ENCODE assay signal across 1 cellular context in the genomic region with DNA sequence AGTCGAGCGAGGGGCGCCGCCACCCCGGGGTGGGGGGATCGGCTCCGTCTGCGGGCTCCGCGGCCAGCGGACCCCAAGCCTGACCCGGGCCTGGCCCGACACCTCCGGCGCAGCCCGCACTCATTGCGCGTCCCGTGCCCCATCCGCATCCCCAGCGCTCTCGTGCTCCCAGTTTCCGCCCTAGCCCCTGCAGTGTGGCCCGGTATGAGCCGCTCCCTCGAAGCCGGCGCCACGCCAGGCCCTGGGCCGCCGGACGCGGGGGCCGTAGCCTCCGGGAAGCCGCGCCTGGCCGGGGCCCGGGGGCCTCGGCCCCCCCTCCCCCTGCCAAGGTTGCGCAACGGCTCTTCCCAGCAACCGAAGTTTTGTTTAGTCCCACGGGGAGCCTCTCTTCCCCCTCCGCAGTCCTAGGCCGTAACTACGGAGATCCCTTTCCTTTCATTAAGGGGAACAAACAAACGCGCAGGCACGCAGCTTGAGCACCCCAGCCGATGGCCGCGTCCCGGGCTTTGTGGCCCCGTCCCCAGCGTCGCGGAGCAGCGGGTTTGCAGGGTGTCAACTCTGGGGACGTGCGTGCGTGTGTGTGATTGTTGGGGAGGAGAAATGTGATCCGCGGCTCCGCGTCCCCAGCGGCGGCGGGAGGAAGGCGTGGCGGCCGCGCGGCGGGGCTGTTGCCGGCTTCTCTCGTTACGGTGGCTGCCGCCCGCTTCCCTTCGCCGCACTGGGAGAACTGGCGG.
TF ChIP-seq lines count a peak whose summit lies in the region.

No MANE protein-coding gene starts in this region.

TF ChIP-seq in HepG2, 621 proteins besides CTCF, POLR2A, EP300 and RAD21 (continued from another document and continues in another):
- TF ChIP-seq, protein P1, sequence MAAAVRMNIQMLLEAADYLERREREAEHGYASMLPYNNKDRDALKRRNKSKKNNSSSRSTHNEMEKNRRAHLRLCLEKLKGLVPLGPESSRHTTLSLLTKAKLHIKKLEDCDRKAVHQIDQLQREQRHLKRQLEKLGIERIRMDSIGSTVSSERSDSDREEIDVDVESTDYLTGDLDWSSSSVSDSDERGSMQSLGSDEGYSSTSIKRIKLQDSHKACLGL (CRISPR knock-in tag; IDR thresholded peaks at IDR 0.05): peak; percentile 34; the same call in 1 of the 2 replicates
- peak; percentile 30; the same call in 1 of the 2 replicates for TF ChIP-seq FOXC1 (CRISPR knock-in tag; IDR thresholded peaks at IDR 0.05; ENCODE audit: borderline replicate concordance)
- peak; percentile 31; the same call in 1 of the 2 replicates for TF ChIP-seq ZNF547 (CRISPR knock-in tag; IDR thresholded peaks at IDR 0.05)
- peak; percentile 51 for TF ChIP-seq PHF21A (CRISPR knock-in tag; IDR thresholded peaks at IDR 0.05)
- no peak; the same call in 1 of the 2 replicates for TF ChIP-seq NAIF1 (CRISPR knock-in tag; IDR thresholded peaks at IDR 0.05; ENCODE audit: borderline replicate concordance)
- no peak for TF ChIP-seq ZNF446 (CRISPR knock-in tag; IDR thresholded peaks at IDR 0.05)
- TF ChIP-seq, protein P2, sequence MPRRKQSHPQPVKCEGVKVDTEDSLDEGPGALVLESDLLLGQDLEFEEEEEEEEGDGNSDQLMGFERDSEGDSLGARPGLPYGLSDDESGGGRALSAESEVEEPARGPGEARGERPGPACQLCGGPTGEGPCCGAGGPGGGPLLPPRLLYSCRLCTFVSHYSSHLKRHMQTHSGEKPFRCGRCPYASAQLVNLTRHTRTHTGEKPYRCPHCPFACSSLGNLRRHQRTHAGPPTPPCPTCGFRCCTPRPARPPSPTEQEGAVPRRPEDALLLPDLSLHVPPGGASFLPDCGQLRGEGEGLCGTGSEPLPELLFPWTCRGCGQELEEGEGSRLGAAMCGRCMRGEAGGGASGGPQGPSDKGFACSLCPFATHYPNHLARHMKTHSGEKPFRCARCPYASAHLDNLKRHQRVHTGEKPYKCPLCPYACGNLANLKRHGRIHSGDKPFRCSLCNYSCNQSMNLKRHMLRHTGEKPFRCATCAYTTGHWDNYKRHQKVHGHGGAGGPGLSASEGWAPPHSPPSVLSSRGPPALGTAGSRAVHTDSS (CRISPR knock-in tag; conservative IDR thresholded peaks at IDR 0.05): no peak; the same call in 1 of the 2 replicates
- no peak for TF ChIP-seq ZNF569 (CRISPR knock-in tag; IDR thresholded peaks at IDR 0.05; ENCODE audit: borderline replicate concordance)
- TF ChIP-seq PCBP1 (IDR thresholded peaks at IDR 0.05; ENCODE audit: borderline replicate concordance, low read depth, low read length): 0 out of 2 replicates have a peak, but pooled peaks have one; percentile 6
- TF ChIP-seq MED13 (CRISPR knock-in tag; IDR thresholded peaks at IDR 0.05): peak; percentile 31; the same call in 1 of the 2 replicates
- TF ChIP-seq, protein P3, sequence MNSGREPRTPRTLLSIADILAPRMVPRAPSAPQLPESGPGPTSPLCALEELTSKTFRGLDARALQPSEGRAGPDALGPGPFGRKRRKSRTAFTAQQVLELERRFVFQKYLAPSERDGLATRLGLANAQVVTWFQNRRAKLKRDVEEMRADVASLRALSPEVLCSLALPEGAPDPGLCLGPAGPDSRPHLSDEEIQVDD (CRISPR knock-in tag; IDR thresholded peaks at IDR 0.05; ENCODE audit: borderline replicate concordance): peak; percentile 56; the same call in 1 of the 2 replicates
- TF ChIP-seq, protein P4, sequence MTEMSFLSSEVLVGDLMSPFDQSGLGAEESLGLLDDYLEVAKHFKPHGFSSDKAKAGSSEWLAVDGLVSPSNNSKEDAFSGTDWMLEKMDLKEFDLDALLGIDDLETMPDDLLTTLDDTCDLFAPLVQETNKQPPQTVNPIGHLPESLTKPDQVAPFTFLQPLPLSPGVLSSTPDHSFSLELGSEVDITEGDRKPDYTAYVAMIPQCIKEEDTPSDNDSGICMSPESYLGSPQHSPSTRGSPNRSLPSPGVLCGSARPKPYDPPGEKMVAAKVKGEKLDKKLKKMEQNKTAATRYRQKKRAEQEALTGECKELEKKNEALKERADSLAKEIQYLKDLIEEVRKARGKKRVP (CRISPR knock-in tag; IDR thresholded peaks at IDR 0.05): peak in 1 of 2 experiments; percentile 61; a peak in 2 of 4 replicates
- TF ChIP-seq, protein P5, sequence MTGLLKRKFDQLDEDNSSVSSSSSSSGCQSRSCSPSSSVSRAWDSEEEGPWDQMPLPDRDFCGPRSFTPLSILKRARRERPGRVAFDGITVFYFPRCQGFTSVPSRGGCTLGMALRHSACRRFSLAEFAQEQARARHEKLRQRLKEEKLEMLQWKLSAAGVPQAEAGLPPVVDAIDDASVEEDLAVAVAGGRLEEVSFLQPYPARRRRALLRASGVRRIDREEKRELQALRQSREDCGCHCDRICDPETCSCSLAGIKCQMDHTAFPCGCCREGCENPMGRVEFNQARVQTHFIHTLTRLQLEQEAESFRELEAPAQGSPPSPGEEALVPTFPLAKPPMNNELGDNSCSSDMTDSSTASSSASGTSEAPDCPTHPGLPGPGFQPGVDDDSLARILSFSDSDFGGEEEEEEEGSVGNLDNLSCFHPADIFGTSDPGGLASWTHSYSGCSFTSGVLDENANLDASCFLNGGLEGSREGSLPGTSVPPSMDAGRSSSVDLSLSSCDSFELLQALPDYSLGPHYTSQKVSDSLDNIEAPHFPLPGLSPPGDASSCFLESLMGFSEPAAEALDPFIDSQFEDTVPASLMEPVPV (CRISPR knock-in tag; IDR thresholded peaks at IDR 0.05): 0 out of 2 replicates have a peak, but pooled peaks have one; percentile 23
- TF ChIP-seq ZMYM3 (CRISPR knock-in tag; IDR thresholded peaks at IDR 0.05): no peak
- no peak for TF ChIP-seq HNRNPK (IDR thresholded peaks at IDR 0.05; ENCODE audit: low read depth, low read length, poor library complexity, severe bottlenecking)
- 0 out of 2 replicates have a peak, but pooled peaks have one; percentile 47 for TF ChIP-seq ZNF329 (CRISPR knock-in tag; IDR thresholded peaks at IDR 0.05; ENCODE audit: low read depth)
- TF ChIP-seq, protein P6, sequence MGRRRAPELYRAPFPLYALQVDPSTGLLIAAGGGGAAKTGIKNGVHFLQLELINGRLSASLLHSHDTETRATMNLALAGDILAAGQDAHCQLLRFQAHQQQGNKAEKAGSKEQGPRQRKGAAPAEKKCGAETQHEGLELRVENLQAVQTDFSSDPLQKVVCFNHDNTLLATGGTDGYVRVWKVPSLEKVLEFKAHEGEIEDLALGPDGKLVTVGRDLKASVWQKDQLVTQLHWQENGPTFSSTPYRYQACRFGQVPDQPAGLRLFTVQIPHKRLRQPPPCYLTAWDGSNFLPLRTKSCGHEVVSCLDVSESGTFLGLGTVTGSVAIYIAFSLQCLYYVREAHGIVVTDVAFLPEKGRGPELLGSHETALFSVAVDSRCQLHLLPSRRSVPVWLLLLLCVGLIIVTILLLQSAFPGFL (CRISPR knock-in tag; IDR thresholded peaks at IDR 0.05): no peak
- TF ChIP-seq, protein P7, sequence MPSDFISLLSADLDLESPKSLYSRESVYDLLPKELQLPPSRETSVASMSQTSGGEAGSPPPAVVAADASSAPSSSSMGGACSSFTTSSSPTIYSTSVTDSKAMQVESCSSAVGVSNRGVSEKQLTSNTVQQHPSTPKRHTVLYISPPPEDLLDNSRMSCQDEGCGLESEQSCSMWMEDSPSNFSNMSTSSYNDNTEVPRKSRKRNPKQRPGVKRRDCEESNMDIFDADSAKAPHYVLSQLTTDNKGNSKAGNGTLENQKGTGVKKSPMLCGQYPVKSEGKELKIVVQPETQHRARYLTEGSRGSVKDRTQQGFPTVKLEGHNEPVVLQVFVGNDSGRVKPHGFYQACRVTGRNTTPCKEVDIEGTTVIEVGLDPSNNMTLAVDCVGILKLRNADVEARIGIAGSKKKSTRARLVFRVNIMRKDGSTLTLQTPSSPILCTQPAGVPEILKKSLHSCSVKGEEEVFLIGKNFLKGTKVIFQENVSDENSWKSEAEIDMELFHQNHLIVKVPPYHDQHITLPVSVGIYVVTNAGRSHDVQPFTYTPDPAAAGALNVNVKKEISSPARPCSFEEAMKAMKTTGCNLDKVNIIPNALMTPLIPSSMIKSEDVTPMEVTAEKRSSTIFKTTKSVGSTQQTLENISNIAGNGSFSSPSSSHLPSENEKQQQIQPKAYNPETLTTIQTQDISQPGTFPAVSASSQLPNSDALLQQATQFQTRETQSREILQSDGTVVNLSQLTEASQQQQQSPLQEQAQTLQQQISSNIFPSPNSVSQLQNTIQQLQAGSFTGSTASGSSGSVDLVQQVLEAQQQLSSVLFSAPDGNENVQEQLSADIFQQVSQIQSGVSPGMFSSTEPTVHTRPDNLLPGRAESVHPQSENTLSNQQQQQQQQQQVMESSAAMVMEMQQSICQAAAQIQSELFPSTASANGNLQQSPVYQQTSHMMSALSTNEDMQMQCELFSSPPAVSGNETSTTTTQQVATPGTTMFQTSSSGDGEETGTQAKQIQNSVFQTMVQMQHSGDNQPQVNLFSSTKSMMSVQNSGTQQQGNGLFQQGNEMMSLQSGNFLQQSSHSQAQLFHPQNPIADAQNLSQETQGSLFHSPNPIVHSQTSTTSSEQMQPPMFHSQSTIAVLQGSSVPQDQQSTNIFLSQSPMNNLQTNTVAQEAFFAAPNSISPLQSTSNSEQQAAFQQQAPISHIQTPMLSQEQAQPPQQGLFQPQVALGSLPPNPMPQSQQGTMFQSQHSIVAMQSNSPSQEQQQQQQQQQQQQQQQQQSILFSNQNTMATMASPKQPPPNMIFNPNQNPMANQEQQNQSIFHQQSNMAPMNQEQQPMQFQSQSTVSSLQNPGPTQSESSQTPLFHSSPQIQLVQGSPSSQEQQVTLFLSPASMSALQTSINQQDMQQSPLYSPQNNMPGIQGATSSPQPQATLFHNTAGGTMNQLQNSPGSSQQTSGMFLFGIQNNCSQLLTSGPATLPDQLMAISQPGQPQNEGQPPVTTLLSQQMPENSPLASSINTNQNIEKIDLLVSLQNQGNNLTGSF (CRISPR knock-in tag; IDR thresholded peaks at IDR 0.05): 0 out of 2 replicates have a peak, but pooled peaks have one; percentile 21
- TF ChIP-seq ZNF333 (CRISPR knock-in tag; IDR thresholded peaks at IDR 0.05; ENCODE audit: borderline replicate concordance): 0 out of 2 replicates have a peak, but pooled peaks have one; percentile 2
- TF ChIP-seq ZNF496 (CRISPR knock-in tag; IDR thresholded peaks at IDR 0.05; ENCODE audit: insufficient replicate concordance): no peak
- no peak for TF ChIP-seq ZNF484 (CRISPR knock-in tag; IDR thresholded peaks at IDR 0.05; ENCODE audit: borderline replicate concordance, low read depth)
- peak; percentile 78 for TF ChIP-seq POLR2G (IDR thresholded peaks at IDR 0.05; ENCODE audit: low read depth, low read length)
- peak; percentile 59 for TF ChIP-seq KLF11 (CRISPR knock-in tag; IDR thresholded peaks at IDR 0.05)
- TF ChIP-seq ZNF558 (CRISPR knock-in tag; IDR thresholded peaks at IDR 0.05; ENCODE audit: borderline replicate concordance): peak; percentile 88; the same call in 1 of the 2 replicates
- TF ChIP-seq, protein P8, sequence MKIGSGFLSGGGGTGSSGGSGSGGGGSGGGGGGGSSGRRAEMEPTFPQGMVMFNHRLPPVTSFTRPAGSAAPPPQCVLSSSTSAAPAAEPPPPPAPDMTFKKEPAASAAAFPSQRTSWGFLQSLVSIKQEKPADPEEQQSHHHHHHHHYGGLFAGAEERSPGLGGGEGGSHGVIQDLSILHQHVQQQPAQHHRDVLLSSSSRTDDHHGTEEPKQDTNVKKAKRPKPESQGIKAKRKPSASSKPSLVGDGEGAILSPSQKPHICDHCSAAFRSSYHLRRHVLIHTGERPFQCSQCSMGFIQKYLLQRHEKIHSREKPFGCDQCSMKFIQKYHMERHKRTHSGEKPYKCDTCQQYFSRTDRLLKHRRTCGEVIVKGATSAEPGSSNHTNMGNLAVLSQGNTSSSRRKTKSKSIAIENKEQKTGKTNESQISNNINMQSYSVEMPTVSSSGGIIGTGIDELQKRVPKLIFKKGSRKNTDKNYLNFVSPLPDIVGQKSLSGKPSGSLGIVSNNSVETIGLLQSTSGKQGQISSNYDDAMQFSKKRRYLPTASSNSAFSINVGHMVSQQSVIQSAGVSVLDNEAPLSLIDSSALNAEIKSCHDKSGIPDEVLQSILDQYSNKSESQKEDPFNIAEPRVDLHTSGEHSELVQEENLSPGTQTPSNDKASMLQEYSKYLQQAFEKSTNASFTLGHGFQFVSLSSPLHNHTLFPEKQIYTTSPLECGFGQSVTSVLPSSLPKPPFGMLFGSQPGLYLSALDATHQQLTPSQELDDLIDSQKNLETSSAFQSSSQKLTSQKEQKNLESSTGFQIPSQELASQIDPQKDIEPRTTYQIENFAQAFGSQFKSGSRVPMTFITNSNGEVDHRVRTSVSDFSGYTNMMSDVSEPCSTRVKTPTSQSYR (CRISPR knock-in tag; IDR thresholded peaks at IDR 0.05; ENCODE audit: borderline replicate concordance): peak; percentile 55; the same call in 1 of the 2 replicates
- TF ChIP-seq MTA1 (CRISPR knock-in tag; IDR thresholded peaks at IDR 0.05; ENCODE audit: borderline replicate concordance): peak; percentile 80; the same call in 1 of the 2 replicates
- TF ChIP-seq SMARCE1 (IDR thresholded peaks at IDR 0.05; ENCODE audit: borderline replicate concordance): no peak
- TF ChIP-seq, protein P9, sequence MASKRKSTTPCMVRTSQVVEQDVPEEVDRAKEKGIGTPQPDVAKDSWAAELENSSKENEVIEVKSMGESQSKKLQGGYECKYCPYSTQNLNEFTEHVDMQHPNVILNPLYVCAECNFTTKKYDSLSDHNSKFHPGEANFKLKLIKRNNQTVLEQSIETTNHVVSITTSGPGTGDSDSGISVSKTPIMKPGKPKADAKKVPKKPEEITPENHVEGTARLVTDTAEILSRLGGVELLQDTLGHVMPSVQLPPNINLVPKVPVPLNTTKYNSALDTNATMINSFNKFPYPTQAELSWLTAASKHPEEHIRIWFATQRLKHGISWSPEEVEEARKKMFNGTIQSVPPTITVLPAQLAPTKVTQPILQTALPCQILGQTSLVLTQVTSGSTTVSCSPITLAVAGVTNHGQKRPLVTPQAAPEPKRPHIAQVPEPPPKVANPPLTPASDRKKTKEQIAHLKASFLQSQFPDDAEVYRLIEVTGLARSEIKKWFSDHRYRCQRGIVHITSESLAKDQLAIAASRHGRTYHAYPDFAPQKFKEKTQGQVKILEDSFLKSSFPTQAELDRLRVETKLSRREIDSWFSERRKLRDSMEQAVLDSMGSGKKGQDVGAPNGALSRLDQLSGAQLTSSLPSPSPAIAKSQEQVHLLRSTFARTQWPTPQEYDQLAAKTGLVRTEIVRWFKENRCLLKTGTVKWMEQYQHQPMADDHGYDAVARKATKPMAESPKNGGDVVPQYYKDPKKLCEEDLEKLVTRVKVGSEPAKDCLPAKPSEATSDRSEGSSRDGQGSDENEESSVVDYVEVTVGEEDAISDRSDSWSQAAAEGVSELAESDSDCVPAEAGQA (IDR thresholded peaks at IDR 0.05; ENCODE audit: low read depth): no peak
- TF ChIP-seq, protein P9 (CRISPR knock-in tag; IDR thresholded peaks at IDR 0.05; ENCODE audit: borderline replicate concordance): no peak; the same call in 1 of the 2 replicates
- no peak for TF ChIP-seq SRF (IDR thresholded peaks at IDR 0.05; ENCODE audit: low read depth, low read length)
